In the genomic region with DNA sequence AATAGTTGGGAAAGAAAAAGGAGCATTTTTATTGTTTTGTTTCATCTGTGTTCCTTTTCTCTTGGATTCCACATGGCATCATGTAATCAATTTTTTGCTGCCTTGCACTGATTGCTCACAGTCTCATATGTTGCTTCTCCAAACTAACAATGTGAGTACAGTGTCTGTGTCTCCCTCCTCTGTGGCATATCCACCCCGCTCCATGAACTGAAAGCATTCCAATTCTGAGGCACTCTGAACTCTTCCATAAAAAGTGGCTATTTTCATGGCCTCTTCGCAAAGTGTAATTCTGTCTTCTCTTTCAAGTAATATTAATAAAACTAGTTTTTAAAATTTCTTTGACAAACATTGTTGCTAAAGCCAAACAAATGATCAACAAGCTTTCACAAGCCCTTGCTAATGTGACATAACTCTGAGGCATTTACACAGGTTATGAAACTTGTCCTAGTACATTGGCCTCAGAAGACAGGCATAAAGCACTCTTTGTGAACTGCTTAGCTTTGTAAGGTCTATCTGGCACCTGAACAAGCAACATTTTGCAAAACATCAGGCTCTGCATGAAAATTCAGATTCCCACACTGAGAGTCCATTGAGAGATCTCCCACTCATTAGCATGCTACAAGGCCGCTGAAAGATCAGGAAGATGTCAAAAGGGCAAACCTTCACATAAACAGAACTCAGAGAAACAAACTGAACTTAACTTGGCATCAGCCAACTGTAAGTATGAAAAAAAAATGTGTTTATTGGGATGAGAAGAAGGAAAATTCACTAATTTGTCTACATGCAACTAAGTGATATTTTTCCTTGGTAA, we compare ENCODE assay signal across 16 cellular contexts. TPM values are rescaled to one million over a fixed set of nuclear protein-coding genes. Genes with fewer than 3 reads are reported as not detected.
DNase-seq lines count a peak whose midpoint lies in the region; ATAC-seq, FAIRE-seq and TF ChIP-seq lines count a peak whose summit lies in the region.
"Had no signal": no experiment of that assay in that cellular context is flagged by ENCODE, and none has a peak within 500 bp of the region (broad histone marks: within the 10 kb centered on the region; RNA-seq: fewer than 3 reads in every experiment).

No MANE protein-coding gene starts in this region.

- CTCF ChIA-PET in activated CD8-positive, alpha-beta memory T cell treated with anti-CD3 and anti-CD28 coated beads, Interleukin-2, amount 10 ng/mL, durations not matched to agents 7 days and 5 days (lab: Charles Lee), result no interaction called here

- TF ChIP-seq CTCF in fibroblast of villous mesenchyme (IDR thresholded peaks at IDR 0.05; ENCODE audit: insufficient read depth, low read depth, low read length) (no peak), nephron progenitor cell (IDR thresholded peaks at IDR 0.05) (no peak)

- peaks cover 12% of the 10 kb centered on the region for H3K36me3 Mint-ChIP-seq in nephron progenitor cell (ENCODE audit: low read depth)
- no peaks in the 10 kb centered on the region for H3K36me3 Mint-ChIP-seq in activated CD8-positive, alpha-beta memory T cell treated with anti-CD3 and anti-CD28 coated beads, Interleukin-2, amount 10 ng/mL, durations not matched to agents 7 days and 5 days

- no peaks in the 10 kb centered on the region for H3K27me3 Mint-ChIP-seq in nephron progenitor cell (ENCODE audit: low read depth, poor library complexity)
- H3K27me3 Mint-ChIP-seq in activated CD8-positive, alpha-beta memory T cell treated with anti-CD3 and anti-CD28 coated beads, Interleukin-2, amount 10 ng/mL, durations not matched to agents 7 days and 5 days, result no peaks in the 10 kb centered on the region
- H3K27me3 Mint-ChIP-seq: activated CD4-positive, alpha-beta T cell treated with anti-CD3 and anti-CD28 coated beads, Interleukin-2, amount 10 ng/mL, durations not matched to agents 24 days and 14 days had no signal

- H3K27ac ChIP-seq in angular gyrus (ENCODE audit: low read depth, low read length), result peak overlapping the region; percentile 87
- H3K27ac ChIP-seq: KMS-11 had no signal

- no peak overlapping the region for H3K4me3 Mint-ChIP-seq in nephron progenitor cell
- H3K4me3 Mint-ChIP-seq in activated CD8-positive, alpha-beta memory T cell treated with anti-CD3 and anti-CD28 coated beads, Interleukin-2, amount 10 ng/mL, durations not matched to agents 7 days and 5 days, result no peak overlapping the region
- H3K4me3 Mint-ChIP-seq: activated CD4-positive, alpha-beta T cell treated with anti-CD3 and anti-CD28 coated beads, Interleukin-2, amount 10 ng/mL, durations not matched to agents 24 days and 14 days; T-helper 1 cell treated with Interleukin-12 subunit alpha and Interleukin-12 subunit beta and Interleukin-4 antibody, amounts not matched to agents 30 μg/mL and 1 μg/mL, for 36 hours had no signal

- ATAC-seq in HG03520 (IDR thresholded peaks at IDR 0.05; ENCODE audit: unreplicated experiment) (no peak), GM18873 (IDR thresholded peaks at IDR 0.05; ENCODE audit: low FRiP score, unreplicated experiment) (no peak)
- ATAC-seq in activated CD8-positive, alpha-beta memory T cell treated with anti-CD3 and anti-CD28 coated beads, Interleukin-2, amount 10 ng/mL, durations not matched to agents 7 days and 5 days, result no peak

- FAIRE-seq in GM19239 (lab: Jason Lieb, UNC), result no peak
- FAIRE-seq: colon, GM12891, urothelium cell line had no signal

- H3K27ac Mint-ChIP-seq in nephron progenitor cell, result peak overlapping the region; percentile 29
- no peak overlapping the region for H3K27ac Mint-ChIP-seq in activated CD8-positive, alpha-beta memory T cell treated with anti-CD3 and anti-CD28 coated beads, Interleukin-2, amount 10 ng/mL, durations not matched to agents 7 days and 5 days
- H3K27ac Mint-ChIP-seq: activated CD4-positive, alpha-beta T cell treated with anti-CD3 and anti-CD28 coated beads, Interleukin-2, amount 10 ng/mL, durations not matched to agents 24 days and 14 days; T-helper 1 cell treated with Interleukin-12 subunit alpha and Interleukin-12 subunit beta and Interleukin-4 antibody, amounts not matched to agents 30 μg/mL and 1 μg/mL, for 36 hours had no signal

- no peaks in the 10 kb centered on the region for H3K4me1 Mint-ChIP-seq in nephron progenitor cell
- no peaks in the 10 kb centered on the region for H3K4me1 Mint-ChIP-seq in activated CD8-positive, alpha-beta memory T cell treated with anti-CD3 and anti-CD28 coated beads, Interleukin-2, amount 10 ng/mL, durations not matched to agents 7 days and 5 days
- H3K4me1 Mint-ChIP-seq: activated CD4-positive, alpha-beta T cell treated with anti-CD3 and anti-CD28 coated beads, Interleukin-2, amount 10 ng/mL, durations not matched to agents 24 days and 14 days had no signal

- no peaks in the 10 kb centered on the region for H3K9me3 Mint-ChIP-seq in nephron progenitor cell
- no peaks in the 10 kb centered on the region for H3K9me3 Mint-ChIP-seq in activated CD8-positive, alpha-beta memory T cell treated with anti-CD3 and anti-CD28 coated beads, Interleukin-2, amount 10 ng/mL, durations not matched to agents 7 days and 5 days (ENCODE audit: low read depth)
- H3K9me3 Mint-ChIP-seq: activated CD4-positive, alpha-beta T cell treated with anti-CD3 and anti-CD28 coated beads, Interleukin-2, amount 10 ng/mL, durations not matched to agents 24 days and 14 days; T-helper 1 cell treated with Interleukin-12 subunit alpha and Interleukin-12 subunit beta and Interleukin-4 antibody, amounts not matched to agents 30 μg/mL and 1 μg/mL, for 36 hours had no signal

- DNase-seq in Ammon's horn (ENCODE audit: low spot score) (peak; percentile 81), fibroblast of villous mesenchyme (ENCODE audit: low read depth) (peak; percentile 75), nephron progenitor cell (no peak), GM19239 (ENCODE audit: insufficient read length, low spot score) (no peak)
- no peak for DNase-seq in activated CD8-positive, alpha-beta memory T cell treated with anti-CD3 and anti-CD28 coated beads, Interleukin-2, amount 10 ng/mL, durations not matched to agents 7 days and 5 days
- DNase-seq: activated CD4-positive, alpha-beta T cell treated with anti-CD3 and anti-CD28 coated beads, Interleukin-2, amount 10 ng/mL, durations not matched to agents 24 days and 14 days; activated effector memory CD4-positive, alpha-beta T cell treated with Interleukin-2 at 50 U/mL for 16 hours; NCI-H2029 had no signal

- no peak overlapping the region for H3K4me3 ChIP-seq in fibroblast of villous mesenchyme (ENCODE audit: low read depth, low read length)

RNA-seq across cellular contexts. Expression of a gene that starts 33.0 kb away (rescaled TPM):
- 2.6 and 4.7 TPM in 2 replicates for total RNA-seq in fibroblast of villous mesenchyme
- 1 to 10 TPM; 3.3 to 3.7 TPM for total RNA-seq in activated CD8-positive, alpha-beta memory T cell treated with anti-CD3 and anti-CD28 coated beads, Interleukin-2, amount 10 ng/mL, durations not matched to agents 7 days and 5 days

RNA-seq across cellular contexts. Expression of a gene that starts 39.9 kb away (rescaled TPM):
- 125 and 145 TPM in 2 replicates for total RNA-seq in fibroblast of villous mesenchyme
- total RNA-seq in activated CD8-positive, alpha-beta memory T cell treated with anti-CD3 and anti-CD28 coated beads, Interleukin-2, amount 10 ng/mL, durations not matched to agents 7 days and 5 days, result 10 to 100 TPM; 21.6 to 30.8 TPM

RNA-seq across cellular contexts. Expression of a gene that starts 40.0 kb away (rescaled TPM):
- 22.9 and 34.1 TPM in 2 replicates for total RNA-seq in fibroblast of villous mesenchyme
- total RNA-seq in activated CD8-positive, alpha-beta memory T cell treated with anti-CD3 and anti-CD28 coated beads, Interleukin-2, amount 10 ng/mL, durations not matched to agents 7 days and 5 days, result 10 to 100 TPM; 27.6 to 30.1 TPM

RNA-seq across cellular contexts. Expression of a gene that starts 59.2 kb away (rescaled TPM):
- 1.9 and 5.2 TPM in 2 replicates for total RNA-seq in fibroblast of villous mesenchyme
- total RNA-seq in activated CD8-positive, alpha-beta memory T cell treated with anti-CD3 and anti-CD28 coated beads, Interleukin-2, amount 10 ng/mL, durations not matched to agents 7 days and 5 days, result 10 to 100 TPM; 13.3 to 21.9 TPM

Comparison
In these comparisons a context has a peak if more than half of its experiments do, and no peak if none do; other contexts are left out.
1. DNase-seq: peak in Ammon's horn (single experiment) and fibroblast of villous mesenchyme (single experiment); none in nephron progenitor cell (single experiment), GM19239 (single experiment) and activated CD8-positive, alpha-beta memory T cell treated with anti-CD3 and anti-CD28 coated beads, Interleukin-2, amount 10 ng/mL, durations not matched to agents 7 days and 5 days (single experiment).